In genomic region chr6:116025405-116025804, GRCh38 we compare ENCODE assay signal across 21 cellular contexts. TPM values are rescaled to one million over a fixed set of nuclear protein-coding genes. Genes with fewer than 3 reads are reported as not detected.
DNase-seq lines count a peak whose midpoint lies in the region; ATAC-seq, FAIRE-seq and TF ChIP-seq lines count a peak whose summit lies in the region.
"Had no signal": no experiment of that assay in that cellular context is flagged by ENCODE, and none has a peak within 500 bp of the region (broad histone marks: within the 10 kb centered on the region; RNA-seq: fewer than 3 reads in every experiment).

No MANE protein-coding gene starts in this region.

- peaks cover 14% of the 10 kb centered on the region in 2 donors for H3K27me3 Mint-ChIP-seq in stimulated activated naive B cell treated with anti-CD40 and anti-IgM and Interleukin-4, amounts not matched to agents 10 μg/mL and 1 μg/mL and 100 μg/mL, for 72 hours
- H3K27me3 Mint-ChIP-seq: CD4-positive, CD25-positive, alpha-beta regulatory T cell had no signal

- H3K4me2 ChIP-seq in A549 (peak overlapping the region; percentile 61), GM12878 (ENCODE audit: control insufficient read depth, insufficient read depth) (no peak overlapping the region)

- H3K27ac Mint-ChIP-seq in stimulated activated naive B cell treated with anti-CD40 and anti-IgM and Interleukin-4, amounts not matched to agents 10 μg/mL and 1 μg/mL and 100 μg/mL, for 72 hours, result no peak overlapping the region
- H3K27ac Mint-ChIP-seq: CD4-positive, CD25-positive, alpha-beta regulatory T cell; CD8-positive, alpha-beta memory T cell; H9 had no signal

- H3K4me3 ChIP-seq in A549 (no peak overlapping the region), GM12878 (no peak overlapping the region), upper lobe of right lung (no peak overlapping the region)

- POLR2A ChIA-PET in A549 (lab: Yijun Ruan, JAX), result interaction anchor here (1.0 kb wide), 1 partner anchor 35 kb away, joined by 3 read pairs; the partner anchor contains the start of gene FRK
- POLR2A ChIA-PET in GM12878 (lab: Charles Lee), result interaction anchor here (0.5 to 1.0 kb wide), 3 partner anchors 8 to 81 kb away, joined by 4 to 9 read pairs (median 4); no protein-coding TSS in a partner anchor

- H3K4me3 Mint-ChIP-seq in stimulated activated naive B cell treated with anti-CD40 and anti-IgM and Interleukin-4, amounts not matched to agents 10 μg/mL and 1 μg/mL and 100 μg/mL, for 72 hours, result no peak overlapping the region
- H3K4me3 Mint-ChIP-seq: CD4-positive, CD25-positive, alpha-beta regulatory T cell; CD8-positive, alpha-beta memory T cell; H9 had no signal

- DNase-seq in A549 (ENCODE audit: low read depth in 1 of 2, low spot score in 1 of 2), result no peak
- DNase-seq in GM12878 (ENCODE audit: low read depth, low spot score), result no peak
- DNase-seq in stimulated activated naive B cell treated with anti-CD40 and anti-IgM and Interleukin-4, amounts not matched to agents 10 μg/mL and 1 μg/mL and 100 μg/mL, for 72 hours, result no peak
- DNase-seq in upper lobe of right lung, result no peak
- no peak for DNase-seq in RKO (ENCODE audit: low spot score)
- DNase-seq: 8988T; ACHN; BE2C; C1 segment of cervical spinal cord; CD4-positive, CD25-positive, alpha-beta regulatory T cell; CD8-positive, alpha-beta memory T cell; COR-L47; DMS 273 treated with DMSO at 0.1 percent for 48 hours; DMS53; DND-41; EL; H9 had no signal

- H3K4me1 ChIP-seq in A549 (peaks cover 70% of the 10 kb centered on the region), GM12878 (ENCODE audit: control insufficient read depth, insufficient read depth, low read length) (peaks cover 13% of the 10 kb centered on the region), upper lobe of right lung (peaks cover 7% of the 10 kb centered on the region)
- H3K4me1 ChIP-seq: BE2C had no signal

- TF ChIP-seq EP300 in A549 (IDR thresholded peaks at IDR 0.05) (no peak), GM12878 (IDR thresholded peaks at IDR 0.05; ENCODE audit: borderline replicate concordance in 1 of 2, control insufficient read depth in 1 of 2, low read depth in 2 of 2, low read length in 2 of 2) (no peak)

- FAIRE-seq in A549 (lab: Jason Lieb, UNC) (no peak), GM12878 (lab: Jason Lieb, UNC) (no peak)
- FAIRE-seq: GM12891, H1 had no signal

- no peak for TF ChIP-seq RAD21 in A549 (conservative IDR thresholded peaks at IDR 0.05 in 1 of 2, IDR thresholded peaks at IDR 0.05 in 1 of 2)
- TF ChIP-seq RAD21 in GM12878 (IDR thresholded peaks at IDR 0.05; ENCODE audit: insufficient read depth, low read depth, low read length), result no peak

- in situ Hi-C loops in GM12878 (cut with MboI), result no loop called here

- no peaks in the 10 kb centered on the region for H3K27me3 ChIP-seq in GM12878 (replicated peaks in 1 of 2; ENCODE audit: control insufficient read depth in 2 of 2, insufficient read depth in 2 of 2, low read length in 1 of 2)
- no peaks in the 10 kb centered on the region for H3K27me3 ChIP-seq in upper lobe of right lung
- H3K27me3 ChIP-seq: BE2C had no signal

- no peak overlapping the region for H3K27ac ChIP-seq in A549
- H3K27ac ChIP-seq in GM12878 (ENCODE audit: control insufficient read depth, insufficient read depth), result no peak overlapping the region
- no peak overlapping the region for H3K27ac ChIP-seq in upper lobe of right lung

- H3K4me1 Mint-ChIP-seq in stimulated activated naive B cell treated with anti-CD40 and anti-IgM and Interleukin-4, amounts not matched to agents 10 μg/mL and 1 μg/mL and 100 μg/mL, for 72 hours, result peaks cover 7 to 30% of the 10 kb centered on the region in 2 donors
- H3K4me1 Mint-ChIP-seq: CD4-positive, CD25-positive, alpha-beta regulatory T cell; CD8-positive, alpha-beta memory T cell; H9 had no signal

- intact Hi-C loops in GM12878 (cut with micrococcal nuclease; ENCODE audit: unreplicated experiment), result no loop called here
- intact Hi-C loops in upper lobe of right lung (cut with DNase I), result no loop called here

- no TSS peak for BruUV-seq in GM12878 (replicated peaks; lab: Mats Ljungman, UMichigan)

- H3K36me3 Mint-ChIP-seq in stimulated activated naive B cell treated with anti-CD40 and anti-IgM and Interleukin-4, amounts not matched to agents 10 μg/mL and 1 μg/mL and 100 μg/mL, for 72 hours, result peaks cover 0 to 2% of the 10 kb centered on the region in 2 donors
- H3K36me3 Mint-ChIP-seq: CD4-positive, CD25-positive, alpha-beta regulatory T cell; CD8-positive, alpha-beta memory T cell had no signal

- H3K36me3 ChIP-seq in GM12878 (ENCODE audit: control insufficient read depth in 2 of 2, insufficient read depth in 2 of 2, low read length in 1 of 2) (no peaks in the 10 kb centered on the region), upper lobe of right lung (no peaks in the 10 kb centered on the region)
- H3K36me3 ChIP-seq: BE2C had no signal

- no peak overlapping the region for H3K9ac ChIP-seq in GM12878 (ENCODE audit: control insufficient read depth, insufficient read depth, low read length)

- H4K20me1 ChIP-seq in GM12878 (ENCODE audit: control insufficient read depth, insufficient read depth), result no peaks in the 10 kb centered on the region

- H3K9me3 ChIP-seq in A549 (no peaks in the 10 kb centered on the region), GM12878 (replicated peaks; ENCODE audit: control insufficient read depth, insufficient read depth, low read length) (peaks cover 4% of the 10 kb centered on the region; the same call in 2 of the 3 replicates), upper lobe of right lung (no peaks in the 10 kb centered on the region)
- H3K9me3 ChIP-seq: BE2C had no signal

- RAD21 ChIA-PET in GM12878 (lab: Charles Lee; ENCODE audit: unreplicated experiment), result interaction anchor here (1.1 to 1.7 kb wide), 6 partner anchors 13 to 73 kb away, joined by 3 to 4 read pairs (median 4); partner anchors contain the start of gene FRK

- H3K79me2 ChIP-seq in GM12878 (ENCODE audit: control insufficient read depth, insufficient read depth, low read length), result no peaks in the 10 kb centered on the region; the same call in 1 of the 2 replicates

- CTCF ChIA-PET in A549 (lab: Yijun Ruan, JAX) (interaction anchor here (0.7 to 1.3 kb wide), 2 partner anchors 26 to 35 kb away, joined by 3 read pairs; partner anchors contain the start of gene FRK), GM12878 (lab: Yijun Ruan, JAX) (interaction anchor here (1.2 to 1.5 kb wide), 2 partner anchors 17 to 22 kb away, joined by 3 read pairs; no protein-coding TSS in a partner anchor)

- TF ChIP-seq CTCF in A549 (IDR thresholded peaks at IDR 0.05) (no peak), GM12878 (IDR thresholded peaks at IDR 0.05 in 2 of 3, conservative IDR thresholded peaks at IDR 0.05 in 1 of 3; ENCODE audit: control insufficient read depth in 2 of 3, extremely low read depth in 1 of 3, insufficient read depth in 1 of 3, low read depth in 3 of 3, low read length in 3 of 3) (no peak), upper lobe of right lung (IDR thresholded peaks at IDR 0.05) (no peak)

- H2AFZ ChIP-seq in GM12878 (ENCODE audit: control insufficient read depth, low read depth, low read length), result no peak overlapping the region

- TF ChIP-seq POLR2A in A549 (IDR thresholded peaks at IDR 0.05; ENCODE audit: low read length), result no peak
- TF ChIP-seq POLR2A in GM12878 (IDR thresholded peaks at IDR 0.05; ENCODE audit: low read depth, low read length), result no peak

- SMC1A ChIA-PET in GM12878 (lab: Charles Lee; ENCODE audit: uncharacterized antibody, unreplicated experiment), result interaction anchor here (0.9 to 2.1 kb wide), 5 partner anchors 16 to 61 kb away, joined by 3 to 6 read pairs (median 4); partner anchors contain the start of gene FRK

- ATAC-seq in A549, result no peak
- peak; percentile 53 for ATAC-seq in HG02610 (IDR thresholded peaks at IDR 0.05; ENCODE audit: unreplicated experiment)
- peak; percentile 34 for ATAC-seq in GM12878
- peak; percentile 64 to 65 for ATAC-seq in stimulated activated naive B cell treated with anti-CD40 and anti-IgM and Interleukin-4, amounts not matched to agents 10 μg/mL and 1 μg/mL and 100 μg/mL, for 72 hours (replicated peaks)
- ATAC-seq in GM18519 (IDR thresholded peaks at IDR 0.05; ENCODE audit: low FRiP score, unreplicated experiment), result no peak
- no peak for ATAC-seq in upper lobe of right lung

- H3K9me3 Mint-ChIP-seq in stimulated activated naive B cell treated with anti-CD40 and anti-IgM and Interleukin-4, amounts not matched to agents 10 μg/mL and 1 μg/mL and 100 μg/mL, for 72 hours, result peaks cover 0 to 4% of the 10 kb centered on the region in 2 donors
- H3K9me3 Mint-ChIP-seq: H9 had no signal

TF ChIP-seq in A549, 52 proteins besides CTCF, POLR2A, EP300 and RAD21 (continues in another document):
- TF ChIP-seq POLR2AphosphoS2 (conservative IDR thresholded peaks at IDR 0.05; ENCODE audit: low read length) (no peak), CEBPB (IDR thresholded peaks at IDR 0.05) (no peak), EHF (CRISPR knock-in tag; IDR thresholded peaks at IDR 0.05) (no peak), RARB (CRISPR knock-in tag; IDR thresholded peaks at IDR 0.05) (no peak)

TF ChIP-seq in GM12878, 131 proteins besides CTCF, POLR2A, EP300 and RAD21 (continues in another document):
- TF ChIP-seq RUNX3 (IDR thresholded peaks at IDR 0.05; ENCODE audit: low read length) (peak; percentile 68; the same call in 1 of the 2 replicates), NR2F1 (conservative IDR thresholded peaks at IDR 0.05) (0 out of 2 replicates have a peak, but pooled peaks have one; percentile 25)

RNA-seq across cellular contexts. Expression of gene FRK, which starts 35.3 kb away (rescaled TPM):
- polyA plus RNA-seq in A549 (2011; rRNA removed) (6.7 and 8.9 TPM in 2 replicates), A549 (2017; fragmentation: RNase III; extraction: RNeasy Plus Mini Kit Qiagen cat#74134 plus additional on column Dnase treatment) (1.7 to 2.2 TPM (median 2.1 TPM) in 3 replicates), GM12878 (2011; rRNA removed) (2.4 and 3.6 TPM in 2 replicates), GM12878 (2014; fragmentation: Illumina TruSeq; extraction: Trizol) (1.3 and 1.7 TPM in 2 replicates), GM12878 (2014; fragmentation: Nextera tagmentation; extraction: Ambion mirVana) (under 1 TPM; 0.29 to 0.32 TPM), GM12878 (2014; rRNA removed) (1.1 and 1.2 TPM in 2 replicates), GM12878 (2016; fragmentation: Nextera tagmentation; extraction: Ambion mirVana) (under 1 TPM; 0.59 to 0.63 TPM)
- polyA plus RNA-seq in A549 (2012; cell fraction: cytosol; rRNA removed), result 0.67 and 0.93 TPM in 2 replicates
- polyA plus RNA-seq in A549 (2012; cell fraction: nucleus; rRNA removed), result 0.82 and 1.2 TPM in 2 replicates
- polyA minus RNA-seq in A549 (2011; rRNA and poly(A)+ RNA removed), result 15.4 and 18.7 TPM in 2 replicates
- total RNA-seq in GM12878 (2013; cell fraction: nucleolus; rRNA removed), result 5.7 and 5.9 TPM in 2 replicates
- total RNA-seq in GM12878 (2014; rRNA removed) (1.4 and 1.7 TPM in 2 replicates), GM12878 (2014; rRNA removed; fragmentation: Illumina TruSeq; extraction: Trizol) (1.8 and 1.9 TPM in 2 replicates), GM12878 (2021) (1.6 and 1.7 TPM in 2 replicates), upper lobe of right lung (7.2 TPM)
- 0.26 TPM for polyA plus RNA-seq in GM12878 (2011; ENCODE audit: low read depth)
- polyA plus RNA-seq in GM12878 (2011; cell fraction: cytosol; rRNA removed), result 0.72 and 0.75 TPM in 2 replicates
- 4.7 and 5.6 TPM in 2 replicates for polyA plus RNA-seq in GM12878 (2011; cell fraction: nucleus; rRNA removed)
- 0.31 and 0.79 TPM in 2 replicates for polyA plus RNA-seq in GM12878 (2012)
- polyA minus RNA-seq in GM12878 (2011; rRNA and poly(A)+ RNA removed), result 3.4 and 4.3 TPM in 2 replicates
- polyA minus RNA-seq in GM12878 (2011; cell fraction: cytosol; rRNA and poly(A)+ RNA removed), result 1.2 and 1.4 TPM in 2 replicates
- polyA minus RNA-seq in GM12878 (2011; cell fraction: nucleus; rRNA and poly(A)+ RNA removed), result 5.4 and 8.6 TPM in 2 replicates
- total RNA-seq: CD4-positive, CD25-positive, alpha-beta regulatory T cell had no signal
- polyA plus RNA-seq: CD4-positive, CD25-positive, alpha-beta regulatory T cell; CD8-positive, alpha-beta memory T cell had no signal

Comparison
In these comparisons a context has a peak if more than half of its experiments do, and no peak if none do; other contexts are left out.
1. ATAC-seq: peak in HG02610 (single experiment), GM12878 (single experiment) and stimulated activated naive B cell treated with anti-CD40 and anti-IgM and Interleukin-4, amounts not matched to agents 10 μg/mL and 1 μg/mL and 100 μg/mL, for 72 hours (2 of 2); none in A549 (0 of 2), GM18519 (single experiment) and upper lobe of right lung (single experiment).
2. Of the 24 proteins assayed by ChIP-seq in both GM12878 and A549: peak only in GM12878: JUNB; only in A549: none; in both: none; in neither: 23.